ENCODE assay signal across 30 cellular contexts in the genomic region with DNA sequence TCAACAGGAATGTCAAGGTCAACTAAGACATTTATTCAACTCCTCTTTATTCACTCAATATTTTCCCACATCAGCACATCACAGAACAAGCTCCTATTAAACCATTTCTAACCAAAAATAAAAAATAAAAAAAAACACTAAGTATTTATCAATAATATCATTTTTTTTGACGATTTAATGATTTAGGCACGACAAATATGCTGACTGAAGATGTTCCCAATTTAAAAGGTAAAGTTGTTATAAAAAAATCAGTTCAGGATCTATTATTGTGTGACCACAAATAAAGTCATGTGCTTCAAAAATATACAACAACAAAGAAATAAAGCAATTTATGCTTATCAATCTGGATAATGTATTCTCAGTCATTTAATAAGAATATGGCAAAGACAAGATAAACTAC.
"Had no signal": no experiment of that assay in that cellular context is flagged by ENCODE, and none has a peak within 500 bp of the region (broad histone marks: within the 10 kb centered on the region; RNA-seq: fewer than 3 reads in every experiment).

No MANE protein-coding gene starts in this region.

- DNase-seq: activated CD4-positive, alpha-beta memory T cell treated with anti-CD3 and anti-CD28 coated beads for 36 hours; activated CD4-positive, alpha-beta T cell treated with anti-CD3 and anti-CD28 coated beads for 36 hours; activated CD4-positive, alpha-beta T cell treated with anti-CD3 and anti-CD28 coated beads, Interleukin-2, amount 10 ng/mL, durations not matched to agents 24 days and 14 days; activated CD4-positive, CD25-positive, alpha-beta regulatory T cell; activated CD4-positive, CD25-positive, alpha-beta regulatory T cell treated with anti-CD3 and anti-CD28 coated beads, Interleukin-2, amount 50 U/mL, for 72 hours; activated gamma-delta T cell; activated naive CD4-positive, alpha-beta T cell; activated naive CD4-positive, alpha-beta T cell treated with anti-CD3 and anti-CD28 coated beads, Interleukin-2, amount 10 ng/mL, durations not matched to agents 7 days and 5 days; activated naive CD8-positive, alpha-beta T cell treated with anti-CD3 and anti-CD28 coated beads, Interleukin-2, amount 10 ng/mL, durations not matched to agents 7 days and 5 days; activated T-cell treated with anti-CD3 and anti-CD28 coated beads, Interleukin-2, amount 50 U/mL, for 4 hours; dorsolateral prefrontal cortex; effector memory CD4-positive, alpha-beta T cell; endodermal cell; foreskin fibroblast; gastrocnemius medialis; glutamatergic neuron; heart left ventricle; T-helper 1 cell; T-helper 17 cell; T1000 had no signal

- H3K36me3 ChIP-seq: ascending aorta, breast epithelium, cardiac muscle cell, gastrocnemius medialis had no signal

- H3K4me3 Mint-ChIP-seq: activated CD4-positive, alpha-beta memory T cell treated with anti-CD3 and anti-CD28 coated beads for 36 hours; activated CD4-positive, alpha-beta T cell treated with anti-CD3 and anti-CD28 coated beads for 36 hours; activated CD4-positive, alpha-beta T cell treated with anti-CD3 and anti-CD28 coated beads, Interleukin-2, amount 10 ng/mL, durations not matched to agents 24 days and 14 days; activated naive CD4-positive, alpha-beta T cell treated with anti-CD3 and anti-CD28 coated beads, Interleukin-2, amount 10 ng/mL, durations not matched to agents 7 days and 5 days; activated naive CD8-positive, alpha-beta T cell treated with anti-CD3 and anti-CD28 coated beads, Interleukin-2, amount 10 ng/mL, durations not matched to agents 7 days and 5 days; activated T-cell treated with anti-CD3 and anti-CD28 coated beads, Interleukin-2, amount 50 U/mL, for 4 hours; brain; central memory CD8-positive, alpha-beta T cell; dendritic cell treated with granulocyte-macrophage colony-stimulating factor and Interleukin-4, amounts not matched to agents 40 ng/mL and 50 ng/mL, for 4 days; endodermal cell; T-helper 17 cell; T-helper 2 cell treated with Interferon-gamma antibody and Interleukin-4, amounts not matched to agents 5 μg/mL and 100 μg/mL, for 36 hours had no signal

- H3K4me3 ChIP-seq: ascending aorta, breast epithelium, cardiac muscle cell, coronary artery, dorsolateral prefrontal cortex, gastrocnemius medialis, heart left ventricle had no signal

- H3K27me3 Mint-ChIP-seq: activated CD4-positive, alpha-beta memory T cell treated with anti-CD3 and anti-CD28 coated beads for 36 hours; activated CD4-positive, alpha-beta T cell treated with anti-CD3 and anti-CD28 coated beads for 36 hours; activated CD4-positive, alpha-beta T cell treated with anti-CD3 and anti-CD28 coated beads, Interleukin-2, amount 10 ng/mL, durations not matched to agents 24 days and 14 days; activated naive CD4-positive, alpha-beta T cell treated with anti-CD3 and anti-CD28 coated beads, Interleukin-2, amount 10 ng/mL, durations not matched to agents 7 days and 5 days; activated naive CD8-positive, alpha-beta T cell treated with anti-CD3 and anti-CD28 coated beads, Interleukin-2, amount 10 ng/mL, durations not matched to agents 7 days and 5 days; brain; central memory CD8-positive, alpha-beta T cell; dendritic cell treated with granulocyte-macrophage colony-stimulating factor and Interleukin-4, amounts not matched to agents 40 ng/mL and 50 ng/mL, for 4 days; T-helper 17 cell had no signal

- H3K4me1 ChIP-seq: breast epithelium, heart left ventricle had no signal

- H3K27ac Mint-ChIP-seq: activated CD4-positive, alpha-beta memory T cell treated with anti-CD3 and anti-CD28 coated beads for 36 hours; activated CD4-positive, alpha-beta T cell treated with anti-CD3 and anti-CD28 coated beads for 36 hours; activated CD4-positive, alpha-beta T cell treated with anti-CD3 and anti-CD28 coated beads, Interleukin-2, amount 10 ng/mL, durations not matched to agents 24 days and 14 days; activated naive CD4-positive, alpha-beta T cell treated with anti-CD3 and anti-CD28 coated beads, Interleukin-2, amount 10 ng/mL, durations not matched to agents 7 days and 5 days; activated naive CD4-positive, alpha-beta T cell treated with anti-CD3 and anti-CD28 coated beads, Interleukin-2, amount 50 U/mL, for 72 hours; activated naive CD8-positive, alpha-beta T cell treated with anti-CD3 and anti-CD28 coated beads, Interleukin-2, amount 10 ng/mL, durations not matched to agents 7 days and 5 days; brain; dendritic cell treated with granulocyte-macrophage colony-stimulating factor and Interleukin-4, amounts not matched to agents 40 ng/mL and 50 ng/mL, for 4 days; endodermal cell; T-helper 17 cell; T-helper 2 cell treated with Interferon-gamma antibody and Interleukin-4, amounts not matched to agents 5 μg/mL and 100 μg/mL, for 36 hours had no signal

- H3K27ac ChIP-seq: ascending aorta, breast epithelium, cardiac muscle cell, coronary artery, dorsolateral prefrontal cortex, gastrocnemius medialis, heart left ventricle had no signal

- H3K27me3 ChIP-seq: ascending aorta, breast epithelium, cardiac muscle cell, dorsolateral prefrontal cortex, gastrocnemius medialis, heart left ventricle had no signal

- H3K4me1 Mint-ChIP-seq: activated CD4-positive, alpha-beta T cell treated with anti-CD3 and anti-CD28 coated beads, Interleukin-2, amount 10 ng/mL, durations not matched to agents 24 days and 14 days; activated naive CD4-positive, alpha-beta T cell treated with anti-CD3 and anti-CD28 coated beads, Interleukin-2, amount 10 ng/mL, durations not matched to agents 7 days and 5 days; activated naive CD8-positive, alpha-beta T cell treated with anti-CD3 and anti-CD28 coated beads, Interleukin-2, amount 10 ng/mL, durations not matched to agents 7 days and 5 days; brain; endodermal cell had no signal

- ATAC-seq: activated CD4-positive, alpha-beta T cell treated with anti-CD3 and anti-CD28 coated beads for 36 hours; activated naive CD4-positive, alpha-beta T cell treated with anti-CD3 and anti-CD28 coated beads, Interleukin-2, amount 50 U/mL, for 72 hours; activated T-cell treated with anti-CD3 and anti-CD28 coated beads, Interleukin-2, amount 50 U/mL, for 4 hours; esophagus mucosa; gastrocnemius medialis; heart left ventricle; T-helper 17 cell had no signal

- H3K9me3 ChIP-seq: ascending aorta, breast epithelium, gastrocnemius medialis had no signal
